In the genomic region with DNA sequence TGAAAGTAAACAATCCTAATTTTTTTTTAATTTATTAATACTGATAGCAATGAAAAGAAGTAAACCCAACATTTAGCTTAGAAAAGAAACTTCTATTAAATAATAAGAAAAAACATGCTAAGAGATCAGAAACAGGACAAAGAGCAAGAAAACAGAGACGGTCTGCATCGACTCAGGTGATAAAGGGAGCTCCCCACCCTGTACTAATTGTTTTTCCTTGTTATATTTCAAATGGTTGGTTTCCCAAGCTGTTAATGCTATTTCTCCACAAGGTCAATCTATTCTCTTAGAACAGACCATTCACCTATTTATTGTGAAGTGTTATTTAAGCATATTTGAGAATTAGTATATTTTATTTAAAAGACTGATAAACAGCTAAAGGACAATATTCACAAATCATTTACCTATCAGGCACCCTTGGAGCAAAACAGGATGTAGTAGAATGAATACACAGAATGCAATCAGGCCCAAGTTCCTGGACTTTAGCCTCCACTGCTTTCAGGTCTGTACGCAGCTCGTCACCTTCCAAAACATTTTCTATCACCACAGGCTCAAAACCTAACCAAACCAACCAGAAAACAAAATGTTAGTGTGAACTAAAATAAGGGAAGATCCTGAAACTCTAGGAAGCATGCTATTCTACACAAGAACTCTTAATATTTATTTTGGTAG, we compare ENCODE assay signal across 24 cellular contexts. TPM values are rescaled to one million over a fixed set of nuclear protein-coding genes. Genes with fewer than 3 reads are reported as not detected.
DNase-seq lines count a peak whose midpoint lies in the region; ATAC-seq, FAIRE-seq and TF ChIP-seq lines count a peak whose summit lies in the region.
"Had no signal": no experiment of that assay in that cellular context is flagged by ENCODE, and none has a peak within 500 bp of the region (broad histone marks: within the 10 kb centered on the region; RNA-seq: fewer than 3 reads in every experiment).

No MANE protein-coding gene starts in this region.

- TF ChIP-seq EP300 in GM12878 (IDR thresholded peaks at IDR 0.05; ENCODE audit: borderline replicate concordance in 1 of 2, control insufficient read depth in 1 of 2, low read depth in 2 of 2, low read length in 2 of 2): no peak
- TF ChIP-seq EP300 in HepG2 (IDR thresholded peaks at IDR 0.05; ENCODE audit: low read depth in 2 of 2, low read length in 2 of 2): peak in 1 of 2 experiments; percentile 54; a peak in 2 of 4 replicates
- TF ChIP-seq EP300 in HepG2 (CRISPR knock-in tag; IDR thresholded peaks at IDR 0.05; ENCODE audit: borderline replicate concordance): no peak
- no peak for TF ChIP-seq EP300 in transverse colon (IDR thresholded peaks at IDR 0.05; ENCODE audit: low read depth)

- RAD21 ChIA-PET in GM12878 (lab: Charles Lee; ENCODE audit: unreplicated experiment): interaction anchor here (1.4 kb wide), 1 partner anchor 10 kb away, joined by 6 read pairs; no protein-coding TSS in a partner anchor

- H3K4me3 Mint-ChIP-seq in activated CD4-positive, alpha-beta memory T cell treated with anti-CD3 and anti-CD28 coated beads for 36 hours: no peak overlapping the region
- H3K4me3 Mint-ChIP-seq: activated B cell treated with CpG ODN at 0.5 μM for 24 hours; activated T-helper 17 cell treated with anti-CD3 and anti-CD28 coated beads, Interleukin-2, amount 50 U/mL, for 72 hours; B cell; dendritic cell treated with granulocyte-macrophage colony-stimulating factor and Interleukin-4, amounts not matched to agents 40 ng/mL and 50 ng/mL, for 4 days; T-helper 2 cell treated with Interferon-gamma antibody and Interleukin-4, amounts not matched to agents 5 μg/mL and 100 μg/mL, for 36 hours had no signal

- H3K9ac ChIP-seq in GM12878 (ENCODE audit: control insufficient read depth, insufficient read depth, low read length): no peak overlapping the region
- peak overlapping the region; percentile 58 for H3K9ac ChIP-seq in HepG2 (ENCODE audit: insufficient read depth, low read depth, low read length)

- DNase-seq in NCI-H2029 treated with DMSO at 0.1 percent for 48 hours (lab: John Stamatoyannopoulos, UW) (peak; percentile 69), NCI-H2029 (lab: John Stamatoyannopoulos, UW) (no peak), GM12878 (ENCODE audit: low read depth, low spot score) (no peak), HepG2 (ENCODE audit: low spot score) (peak; percentile 84), transverse colon (peak; percentile 34), NCI-H187 (lab: John Stamatoyannopoulos, UW) (no peak)
- DNase-seq in activated naive CD4-positive, alpha-beta T cell treated with Interleukin-2 at 50 U/mL for 16 hours: no peak
- DNase-seq in activated CD4-positive, alpha-beta memory T cell treated with anti-CD3 and anti-CD28 coated beads for 36 hours: no peak
- DNase-seq: activated B cell treated with CpG ODN at 0.5 μM for 24 hours; erythroblast; foreskin melanocyte; Karpas-422; left ventricle myocardium inferior; NCI-H1105; NCI-H69; stimulated activated naive CD8-positive, alpha-beta T cell treated with anti-CD3 and anti-CD28 coated beads, Interleukin-15, Interleukin-2, amounts not matched to agents 100 U/mL and 50 U/mL, for 24 hours; trophoblast cell had no signal

- H3K4me3 ChIP-seq in GM12878 (no peak overlapping the region), HepG2 (replicated peaks in 1 of 3; ENCODE audit: insufficient read depth in 1 of 3, low read depth in 2 of 3, low read length in 3 of 3) (peak overlapping the region in 2 of 3 experiments; percentile 38 to 47; a peak in 3 of 6 replicates), transverse colon (peak overlapping the region in 1 of 4 donors; percentile 9)
- H3K4me3 ChIP-seq: breast epithelium, left ventricle myocardium inferior had no signal

- TF ChIP-seq CTCF in GM12878 (IDR thresholded peaks at IDR 0.05 in 2 of 3, conservative IDR thresholded peaks at IDR 0.05 in 1 of 3; ENCODE audit: control insufficient read depth in 2 of 3, extremely low read depth in 1 of 3, insufficient read depth in 1 of 3, low read depth in 3 of 3, low read length in 3 of 3): no peak
- no peak for TF ChIP-seq CTCF in HepG2 (CRISPR knock-in tag; IDR thresholded peaks at IDR 0.05)
- TF ChIP-seq CTCF in transverse colon (IDR thresholded peaks at IDR 0.05): no peak

- no peaks in the 10 kb centered on the region for H3K9me3 Mint-ChIP-seq in activated CD4-positive, alpha-beta memory T cell treated with anti-CD3 and anti-CD28 coated beads for 36 hours
- H3K9me3 Mint-ChIP-seq: activated B cell treated with CpG ODN at 0.5 μM for 24 hours; activated T-helper 17 cell treated with anti-CD3 and anti-CD28 coated beads, Interleukin-2, amount 50 U/mL, for 72 hours; dendritic cell treated with granulocyte-macrophage colony-stimulating factor and Interleukin-4, amounts not matched to agents 40 ng/mL and 50 ng/mL, for 4 days; T-helper 2 cell treated with Interferon-gamma antibody and Interleukin-4, amounts not matched to agents 5 μg/mL and 100 μg/mL, for 36 hours had no signal

- CTCF ChIA-PET in GM12878 (lab: Yijun Ruan, JAX): interaction anchor here (1.2 to 1.9 kb wide), 5 partner anchors 10 to 223 kb away, joined by 3 to 13 read pairs (median 6); a partner anchor contains a TSS
- CTCF ChIA-PET in HepG2 (lab: Yijun Ruan, JAX; ENCODE audit: low intra/inter-chr PET ratio, low total read pairs): no interaction called here
- CTCF ChIA-PET in activated CD4-positive, alpha-beta memory T cell treated with anti-CD3 and anti-CD28 coated beads for 36 hours (lab: Charles Lee): interaction anchor here (1.2 to 1.4 kb wide), 3 partner anchors 10 to 174 kb away, joined by 3 to 8 read pairs (median 3); a partner anchor contains a TSS

- FAIRE-seq in GM12878 (lab: Jason Lieb, UNC) (no peak), HepG2 (lab: Jason Lieb, UNC) (peak; percentile 66)

- no peaks in the 10 kb centered on the region for H4K20me1 ChIP-seq in GM12878 (ENCODE audit: control insufficient read depth, insufficient read depth)
- no peaks in the 10 kb centered on the region for H4K20me1 ChIP-seq in HepG2 (ENCODE audit: insufficient read depth, low read length)

- H2AFZ ChIP-seq in GM12878 (ENCODE audit: control insufficient read depth, low read depth, low read length): no peak overlapping the region
- no peak overlapping the region for H2AFZ ChIP-seq in HepG2 (ENCODE audit: low read length)

- ATAC-seq in GM12878 (0 out of 3 replicates have a peak, but pooled peaks have one; percentile 12), HepG2 (peak; percentile 95)
- ATAC-seq: activated T-helper 17 cell treated with anti-CD3 and anti-CD28 coated beads, Interleukin-2, amount 50 U/mL, for 72 hours; Panc1; stimulated activated naive CD8-positive, alpha-beta T cell treated with anti-CD3 and anti-CD28 coated beads, Interleukin-15, Interleukin-2, amounts not matched to agents 100 U/mL and 50 U/mL, for 24 hours had no signal

- POLR2A ChIA-PET in GM12878 (lab: Charles Lee): interaction anchor here (0.9 kb wide), 1 partner anchor 80 kb away, joined by 4 read pairs; no protein-coding TSS in a partner anchor
- POLR2A ChIA-PET in HepG2 (lab: Yijun Ruan, JAX): interaction anchor here (0.8 to 1.3 kb wide), 7 partner anchors 10 to 570 kb away, joined by 3 to 5 read pairs (median 3); a partner anchor contains a TSS
- POLR2A ChIA-PET in activated CD4-positive, alpha-beta memory T cell treated with anti-CD3 and anti-CD28 coated beads for 36 hours (lab: Charles Lee): no interaction called here

- no peaks in the 10 kb centered on the region for H3K4me1 ChIP-seq in GM12878 (ENCODE audit: control insufficient read depth, insufficient read depth, low read length)
- H3K4me1 ChIP-seq in HepG2 (ENCODE audit: insufficient read depth, low read length): peaks cover 54% of the 10 kb centered on the region
- H3K4me1 ChIP-seq in transverse colon: peaks cover 0 to 16% (median 7%) of the 10 kb centered on the region in 4 donors
- H3K4me1 ChIP-seq: breast epithelium had no signal

- H3K36me3 ChIP-seq in GM12878 (ENCODE audit: control insufficient read depth in 2 of 2, insufficient read depth in 2 of 2, low read length in 1 of 2) (peaks cover 0 to 1% of the 10 kb centered on the region in 2 experiments; a peak in 1 of 4 replicates), HepG2 (replicated peaks in 1 of 2; ENCODE audit: control insufficient read depth in 1 of 2, insufficient read depth in 2 of 2, low read length in 2 of 2) (peaks cover 0 to 7% of the 10 kb centered on the region in 2 experiments; a peak in 1 of 5 replicates), transverse colon (peaks cover 0 to 5% (median 0%) of the 10 kb centered on the region in 4 donors)
- H3K36me3 ChIP-seq: breast epithelium had no signal

- peaks cover 17% of the 10 kb centered on the region for H3K36me3 Mint-ChIP-seq in activated CD4-positive, alpha-beta memory T cell treated with anti-CD3 and anti-CD28 coated beads for 36 hours

- H3K27ac ChIP-seq in GM12878 (ENCODE audit: control insufficient read depth, insufficient read depth) (no peak overlapping the region), HepG2 (ENCODE audit: extremely low read length, insufficient read depth, low read length) (peak overlapping the region; percentile 95), transverse colon (peak overlapping the region; percentile 50 to 71 (median 64))
- H3K27ac ChIP-seq: 22Rv1, breast epithelium, left ventricle myocardium inferior had no signal

- TF ChIP-seq RAD21 in GM12878 (IDR thresholded peaks at IDR 0.05; ENCODE audit: insufficient read depth, low read depth, low read length): no peak
- no peak for TF ChIP-seq RAD21 in HepG2 (CRISPR knock-in tag; IDR thresholded peaks at IDR 0.05)

- no peak overlapping the region for H3K4me2 ChIP-seq in GM12878 (ENCODE audit: control insufficient read depth, insufficient read depth)
- peak overlapping the region; percentile 67 for H3K4me2 ChIP-seq in HepG2 (ENCODE audit: low read depth, low read length)

- H3K27me3 ChIP-seq in GM12878 (replicated peaks in 1 of 2; ENCODE audit: control insufficient read depth in 2 of 2, insufficient read depth in 2 of 2, low read length in 1 of 2) (no peaks in the 10 kb centered on the region), HepG2 (ENCODE audit: control insufficient read depth in 1 of 2, insufficient read depth in 2 of 2, low read length in 2 of 2) (no peaks in the 10 kb centered on the region), transverse colon (no peaks in the 10 kb centered on the region)
- H3K27me3 ChIP-seq: breast epithelium had no signal

- no peaks in the 10 kb centered on the region for H3K9me3 ChIP-seq in GM12878 (replicated peaks; ENCODE audit: control insufficient read depth, insufficient read depth, low read length)
- H3K9me3 ChIP-seq in HepG2 (ENCODE audit: low read length): no peaks in the 10 kb centered on the region
- no peaks in the 10 kb centered on the region for H3K9me3 ChIP-seq in transverse colon
- H3K9me3 ChIP-seq: breast epithelium, left ventricle myocardium inferior had no signal

- intact Hi-C loops in GM12878 (cut with micrococcal nuclease; ENCODE audit: unreplicated experiment) (no loop called here), HepG2 (cut with micrococcal nuclease; ENCODE audit: unreplicated experiment) (no loop called here), transverse colon (cut with DNase I; ENCODE audit: low total_unique reads) (no loop called here)
- intact Hi-C loops in activated CD4-positive, alpha-beta memory T cell treated with anti-CD3 and anti-CD28 coated beads for 36 hours (cut with micrococcal nuclease): no loop called here

- H3K79me2 ChIP-seq in GM12878 (ENCODE audit: control insufficient read depth, insufficient read depth, low read length) (peaks cover 11% of the 10 kb centered on the region), HepG2 (ENCODE audit: insufficient read depth, low read length) (peaks cover 17% of the 10 kb centered on the region)

- SMC1A ChIA-PET in GM12878 (lab: Charles Lee; ENCODE audit: uncharacterized antibody, unreplicated experiment): interaction anchor here (0.9 to 1.6 kb wide), 5 partner anchors 9 to 225 kb away, joined by 3 to 4 read pairs (median 3); no protein-coding TSS in a partner anchor

- in situ Hi-C loops in GM12878 (cut with MboI) (no loop called here), HepG2 (cut with HindIII; ENCODE audit: extremely low pct_ligation_motif_present, low pct_unique_long_range_greater_than_20kb) (no loop called here), transverse colon (cut with MboI; ENCODE audit: low pct_ligation_motif_present in 1 of 4, low pct_unique_long_range_greater_than_20kb in 1 of 4, low sequenced_read_pairs in 3 of 4) (no loop called here)

- no peak overlapping the region for H3K27ac Mint-ChIP-seq in activated CD4-positive, alpha-beta memory T cell treated with anti-CD3 and anti-CD28 coated beads for 36 hours
- H3K27ac Mint-ChIP-seq: activated B cell treated with CpG ODN at 0.5 μM for 24 hours; activated T-helper 17 cell treated with anti-CD3 and anti-CD28 coated beads, Interleukin-2, amount 50 U/mL, for 72 hours; B cell; dendritic cell treated with granulocyte-macrophage colony-stimulating factor and Interleukin-4, amounts not matched to agents 40 ng/mL and 50 ng/mL, for 4 days; T-helper 2 cell treated with Interferon-gamma antibody and Interleukin-4, amounts not matched to agents 5 μg/mL and 100 μg/mL, for 36 hours had no signal

- H3K4me1 Mint-ChIP-seq in activated CD4-positive, alpha-beta memory T cell treated with anti-CD3 and anti-CD28 coated beads for 36 hours (ENCODE audit: low read depth): peaks cover 16% of the 10 kb centered on the region
- H3K4me1 Mint-ChIP-seq: activated T-helper 17 cell treated with anti-CD3 and anti-CD28 coated beads, Interleukin-2, amount 50 U/mL, for 72 hours had no signal

- no peak for TF ChIP-seq POLR2A in GM12878 (IDR thresholded peaks at IDR 0.05; ENCODE audit: low read depth, low read length)
- TF ChIP-seq POLR2A in HepG2 (IDR thresholded peaks at IDR 0.05; ENCODE audit: insufficient read depth in 1 of 2, low read depth in 2 of 2, low read length in 2 of 2): peak; percentile 44 to 50; a peak in 2 of 4 replicates
- no peak for TF ChIP-seq POLR2A in transverse colon (IDR thresholded peaks at IDR 0.05)

- 100% methylated on average over 4 of the region's 4 CpGs for WGBS in GM12878 (ENCODE audit: insufficient coverage, insufficient replicate concordance, low lambda C conversion rate, missing lambda C conversion rate)
- 2% methylated on average over 4 of the region's 4 CpGs for WGBS in HepG2 (ENCODE audit: low lambda C conversion rate)
- 45 to 65% methylated on average over 4 of the region's 4 CpGs for WGBS in transverse colon (ENCODE audit: low coverage in 1 of 2), 2 donors

- H3K27me3 Mint-ChIP-seq in activated CD4-positive, alpha-beta memory T cell treated with anti-CD3 and anti-CD28 coated beads for 36 hours: no peaks in the 10 kb centered on the region
- H3K27me3 Mint-ChIP-seq: activated B cell treated with CpG ODN at 0.5 μM for 24 hours; activated T-helper 17 cell treated with anti-CD3 and anti-CD28 coated beads, Interleukin-2, amount 50 U/mL, for 72 hours; B cell; dendritic cell treated with granulocyte-macrophage colony-stimulating factor and Interleukin-4, amounts not matched to agents 40 ng/mL and 50 ng/mL, for 4 days had no signal

- BruUV-seq in GM12878 (replicated peaks; lab: Mats Ljungman, UMichigan) (no TSS peak), HepG2 (replicated peaks; lab: Mats Ljungman, UMichigan) (no TSS peak)

RNA-seq across cellular contexts. Expression of a gene that starts 5.5 kb away (rescaled TPM):
- 28.9 and 30.0 TPM in 2 replicates for total RNA-seq in GM12878 (2013; cell fraction: nucleolus; rRNA removed)
- total RNA-seq in GM12878 (2014; rRNA removed) (7.4 and 7.6 TPM in 2 replicates), GM12878 (2014; rRNA removed; fragmentation: Illumina TruSeq; extraction: Trizol) (7.1 and 7.8 TPM in 2 replicates), GM12878 (2021) (7.1 and 7.2 TPM in 2 replicates), HepG2 (2016; rRNA removed; fragmentation: Illumina TruSeq; extraction: Trizol) (14.3 and 17.1 TPM in 2 replicates), transverse colon (10 to 100 TPM in 3 of 4 donors, 1 to 10 TPM in 1; 4.6 to 19.2 (median 16.5) TPM)
- polyA plus RNA-seq in GM12878 (2011; ENCODE audit: low read depth): 3.0 TPM
- polyA plus RNA-seq in GM12878 (2011; rRNA removed) (15.8 and 20.8 TPM in 2 replicates), GM12878 (2014; fragmentation: Illumina TruSeq; extraction: Trizol) (5.8 and 6.6 TPM in 2 replicates), GM12878 (2014; fragmentation: Nextera tagmentation; extraction: Ambion mirVana) (1 to 10 TPM; 2.8 to 2.9 TPM), GM12878 (2014; rRNA removed) (5.1 and 5.5 TPM in 2 replicates), GM12878 (2016; fragmentation: Nextera tagmentation; extraction: Ambion mirVana) (1 to 10 TPM; 8.1 to 8.6 TPM), HepG2 (2011; rRNA removed) (8.2 and 9.4 TPM in 2 replicates)
- polyA plus RNA-seq in GM12878 (2011; cell fraction: cytosol; rRNA removed): 4.5 and 5.0 TPM in 2 replicates
- 9.2 and 12.3 TPM in 2 replicates for polyA plus RNA-seq in GM12878 (2011; cell fraction: nucleus; rRNA removed)
- 3.9 and 4.2 TPM in 2 replicates for polyA plus RNA-seq in GM12878 (2012)
- 11.1 and 17.1 TPM in 2 replicates for polyA minus RNA-seq in GM12878 (2011; rRNA and poly(A)+ RNA removed)
- polyA minus RNA-seq in GM12878 (2011; cell fraction: cytosol; rRNA and poly(A)+ RNA removed): 5.5 and 6.5 TPM in 2 replicates
- polyA minus RNA-seq in GM12878 (2011; cell fraction: nucleus; rRNA and poly(A)+ RNA removed): 15.6 and 23.2 TPM in 2 replicates
- 33.7 and 40.0 TPM in 2 replicates for total RNA-seq in HepG2 (2016; cell fraction: cytosol; rRNA removed; fragmentation: Illumina TruSeq; extraction: Trizol; ENCODE audit: low read depth)
- total RNA-seq in HepG2 (2016; cell fraction: insoluble cytoplasmic fraction; rRNA removed; fragmentation: Illumina TruSeq; extraction: Trizol): 13.3 and 16.6 TPM in 2 replicates
- 18.7 and 20.0 TPM in 2 replicates for total RNA-seq in HepG2 (2016; cell fraction: membrane; rRNA removed; fragmentation: Illumina TruSeq; extraction: Trizol)
- total RNA-seq in HepG2 (2016; cell fraction: nucleus; rRNA removed; fragmentation: Illumina TruSeq; extraction: Trizol): 20.9 and 21.1 TPM in 2 replicates
- 3.3 and 4.8 TPM in 2 replicates for polyA plus RNA-seq in HepG2 (2011; cell fraction: cytosol; rRNA removed)
- polyA plus RNA-seq in HepG2 (2011; cell fraction: nucleus; rRNA removed): 8.3 and 10.6 TPM in 2 replicates
- 10.0 and 14.1 TPM in 2 replicates for polyA plus RNA-seq in HepG2 (2012)
- polyA plus RNA-seq in HepG2 (2016; cell fraction: cytosol; fragmentation: Illumina TruSeq; extraction: Trizol; ENCODE audit: low read depth): 0.59 and 0.72 TPM in 2 replicates
- polyA plus RNA-seq in HepG2 (2016; cell fraction: insoluble cytoplasmic fraction; fragmentation: Illumina TruSeq; extraction: Trizol; ENCODE audit: low read depth): 7.3 and 8.6 TPM in 2 replicates
- 1.5 and 1.7 TPM in 2 replicates for polyA plus RNA-seq in HepG2 (2016; cell fraction: membrane; fragmentation: Illumina TruSeq; extraction: Trizol; ENCODE audit: low read depth)
- polyA plus RNA-seq in HepG2 (2016; cell fraction: nucleus; fragmentation: Illumina TruSeq; extraction: Trizol; ENCODE audit: insufficient read depth, low read depth): 14.0 and 14.4 TPM in 2 replicates
- polyA minus RNA-seq in HepG2 (2011; rRNA and poly(A)+ RNA removed; ENCODE audit: low replicate concordance): 4.3 and 5.5 TPM in 2 replicates
- 9.5 and 17.6 TPM in 2 replicates for polyA minus RNA-seq in HepG2 (2011; cell fraction: cytosol; rRNA and poly(A)+ RNA removed)
- polyA minus RNA-seq in HepG2 (2011; cell fraction: nucleus; rRNA and poly(A)+ RNA removed): 60.2 and 61.7 TPM in 2 replicates
- total RNA-seq in activated CD4-positive, alpha-beta memory T cell treated with anti-CD3 and anti-CD28 coated beads for 36 hours: 10 to 100 TPM; 12.8 to 13.3 TPM

Comparison
In these comparisons a context has a peak if more than half of its experiments do, and no peak if none do; other contexts are left out.
1. DNase-seq: peak in NCI-H2029 treated with DMSO at 0.1 percent for 48 hours (single experiment), HepG2 (single experiment) and transverse colon (single experiment); none in NCI-H2029 (single experiment), GM12878 (single experiment), activated naive CD4-positive, alpha-beta T cell treated with Interleukin-2 at 50 U/mL for 16 hours (single experiment), activated CD4-positive, alpha-beta memory T cell treated with anti-CD3 and anti-CD28 coated beads for 36 hours (single experiment) and NCI-H187 (0 of 2).
2. POLR2A ChIP-seq: peak in HepG2 (2 of 2); none in GM12878 (single experiment) and transverse colon (single experiment).